In genomic region chr5:922745-923472, GRCh38 we compare ENCODE assay signal across 17 cellular contexts. TPM values are rescaled to one million over a fixed set of nuclear protein-coding genes. Genes with fewer than 3 reads are reported as not detected.
DNase-seq lines count a peak whose midpoint lies in the region; ATAC-seq, FAIRE-seq and TF ChIP-seq lines count a peak whose summit lies in the region.
"Had no signal": no experiment of that assay in that cellular context is flagged by ENCODE, and none has a peak within 500 bp of the region (broad histone marks: within the 10 kb centered on the region; RNA-seq: fewer than 3 reads in every experiment).

No MANE protein-coding gene starts in this region.

- peaks cover 19% of the 10 kb centered on the region for H3K27me3 Mint-ChIP-seq in activated T-helper 2 cell treated with anti-CD3 and anti-CD28 coated beads, Interferon-gamma antibody, Interleukin-2, Interleukin-4, amounts not matched to agents 10 μg/mL and 5 μg/mL and 100 μg/mL, durations not matched to agents 14 hours and 24 hours and 36 hours (ENCODE audit: low read depth)
- H3K27me3 Mint-ChIP-seq in naive thymus-derived CD8-positive, alpha-beta T cell = peaks cover 18 to 33% (median 30%) of the 10 kb centered on the region in 5 donors

- no peak overlapping the region for H3K4me2 ChIP-seq in A549
- H3K4me2 ChIP-seq: BLaER1 treated with 17β-estradiol and CSF1 and Interleukin-3, amounts not matched to agents 10 nM and 100 nM had no signal

- POLR2A ChIA-PET in A549 (lab: Yijun Ruan, JAX) = interaction anchor here (0.9 kb wide), 1 partner anchor 251 kb away, joined by 4 read pairs; no protein-coding TSS in a partner anchor
- POLR2A ChIA-PET in naive thymus-derived CD8-positive, alpha-beta T cell (lab: Charles Lee) = interaction anchor here (1.0 kb wide), 1 partner anchor 30 kb away, joined by 3 read pairs; the partner anchor contains the start of genes BRD9 and TRIP13

- ATAC-seq in A549 = peak; percentile 26 to 59; a peak in 5 of 6 replicates
- ATAC-seq in HG03025 (IDR thresholded peaks at IDR 0.05; ENCODE audit: low FRiP score, unreplicated experiment) = peak; percentile 7
- peak; percentile 25 for ATAC-seq in sciatic nerve
- ATAC-seq in naive thymus-derived CD8-positive, alpha-beta T cell = no peak

- H3K27ac ChIP-seq in A549 = peak overlapping the region in 1 of 2 experiments; percentile 65; a peak in 3 of 6 replicates
- H3K27ac ChIP-seq: BLaER1 treated with 17β-estradiol and CSF1 and Interleukin-3, amounts not matched to agents 10 nM and 100 nM; breast epithelium; lower lobe of right lung; pancreas; suprapubic skin had no signal

- H3K4me1 ChIP-seq in A549 = peaks cover 13% of the 10 kb centered on the region

- peak overlapping the region; percentile 4 for H3K27ac Mint-ChIP-seq in activated T-helper 2 cell treated with anti-CD3 and anti-CD28 coated beads, Interferon-gamma antibody, Interleukin-2, Interleukin-4, amounts not matched to agents 10 μg/mL and 5 μg/mL and 100 μg/mL, durations not matched to agents 14 hours and 24 hours and 36 hours
- no peak overlapping the region for H3K27ac Mint-ChIP-seq in naive thymus-derived CD8-positive, alpha-beta T cell
- H3K27ac Mint-ChIP-seq: activated naive CD4-positive, alpha-beta T cell treated with anti-CD3 and anti-CD28 coated beads, Interleukin-2, amount 50 U/mL, for 24 hours; nephron progenitor cell; stimulated activated naive B cell treated with anti-CD40 and anti-IgM and Interleukin-4, amounts not matched to agents 10 μg/mL and 1 μg/mL and 100 μg/mL, for 72 hours had no signal

- H3K9me3 Mint-ChIP-seq in activated T-helper 2 cell treated with anti-CD3 and anti-CD28 coated beads, Interferon-gamma antibody, Interleukin-2, Interleukin-4, amounts not matched to agents 10 μg/mL and 5 μg/mL and 100 μg/mL, durations not matched to agents 14 hours and 24 hours and 36 hours = no peaks in the 10 kb centered on the region
- H3K9me3 Mint-ChIP-seq in naive thymus-derived CD8-positive, alpha-beta T cell = no peaks in the 10 kb centered on the region
- H3K9me3 Mint-ChIP-seq: activated naive CD4-positive, alpha-beta T cell treated with anti-CD3 and anti-CD28 coated beads, Interleukin-2, amount 50 U/mL, for 24 hours; nephron progenitor cell; stimulated activated naive B cell treated with anti-CD40 and anti-IgM and Interleukin-4, amounts not matched to agents 10 μg/mL and 1 μg/mL and 100 μg/mL, for 72 hours had no signal

- H3K36me3 Mint-ChIP-seq in activated T-helper 2 cell treated with anti-CD3 and anti-CD28 coated beads, Interferon-gamma antibody, Interleukin-2, Interleukin-4, amounts not matched to agents 10 μg/mL and 5 μg/mL and 100 μg/mL, durations not matched to agents 14 hours and 24 hours and 36 hours (ENCODE audit: low read depth) = peaks cover 20% of the 10 kb centered on the region
- H3K36me3 Mint-ChIP-seq in naive thymus-derived CD8-positive, alpha-beta T cell = no peaks in the 10 kb centered on the region
- H3K36me3 Mint-ChIP-seq: activated naive CD4-positive, alpha-beta T cell treated with anti-CD3 and anti-CD28 coated beads, Interleukin-2, amount 50 U/mL, for 24 hours had no signal

- no peak overlapping the region for H3K4me3 ChIP-seq in A549
- H3K4me3 ChIP-seq: BLaER1 treated with 17β-estradiol and CSF1 and Interleukin-3, amounts not matched to agents 10 nM and 100 nM; breast epithelium; lower lobe of right lung; mucosa of descending colon; pancreas; suprapubic skin had no signal

- 88% methylated on average over 7 of the region's 12 CpGs for whole genome bisulfite sequencing in A549 (ENCODE audit: missing lambda C conversion rate)

- no peak for TF ChIP-seq CTCF in A549 (IDR thresholded peaks at IDR 0.05)

- no peak for TF ChIP-seq EP300 in A549 (IDR thresholded peaks at IDR 0.05)

- TF ChIP-seq RAD21 in A549 (conservative IDR thresholded peaks at IDR 0.05 in 1 of 2, IDR thresholded peaks at IDR 0.05 in 1 of 2) = no peak

- no peaks in the 10 kb centered on the region for H3K9me3 ChIP-seq in A549
- H3K9me3 ChIP-seq: breast epithelium, lower lobe of right lung, mucosa of descending colon, pancreas, suprapubic skin had no signal

- no peak for TF ChIP-seq POLR2A in A549 (IDR thresholded peaks at IDR 0.05; ENCODE audit: low read length)

- FAIRE-seq in A549 (lab: Jason Lieb, UNC) = no peak
- FAIRE-seq: keratinocyte, pancreas had no signal

- intact Hi-C loops in activated T-helper 2 cell treated with anti-CD3 and anti-CD28 coated beads, Interferon-gamma antibody, Interleukin-2, Interleukin-4, amounts not matched to agents 10 μg/mL and 5 μg/mL and 100 μg/mL, durations not matched to agents 14 hours and 24 hours and 36 hours (cut with micrococcal nuclease) = loop anchor here (1.0 to 10.0 kb wide), 3 partner anchors 88 to 722 kb away; no protein-coding TSS in a partner anchor
- intact Hi-C loops in sciatic nerve (cut with DNase I) = loop anchor here (10.0 kb wide), 1 partner anchor 222 kb away; no protein-coding TSS in a partner anchor

- peaks cover 21% of the 10 kb centered on the region for H3K4me1 Mint-ChIP-seq in activated T-helper 2 cell treated with anti-CD3 and anti-CD28 coated beads, Interferon-gamma antibody, Interleukin-2, Interleukin-4, amounts not matched to agents 10 μg/mL and 5 μg/mL and 100 μg/mL, durations not matched to agents 14 hours and 24 hours and 36 hours (ENCODE audit: low read depth)
- peaks cover 4 to 10% (median 8%) of the 10 kb centered on the region in 4 donors for H3K4me1 Mint-ChIP-seq in naive thymus-derived CD8-positive, alpha-beta T cell
- H3K4me1 Mint-ChIP-seq: activated naive CD4-positive, alpha-beta T cell treated with anti-CD3 and anti-CD28 coated beads, Interleukin-2, amount 50 U/mL, for 24 hours had no signal

- CTCF ChIA-PET in A549 (lab: Yijun Ruan, JAX) = interaction anchor here (0.6 to 6.3 kb wide), 44 partner anchors 9 to 722 kb away, joined by 3 to 82 read pairs (median 6); partner anchors contain the start of gene NKD2

- no peak overlapping the region for H3K4me3 Mint-ChIP-seq in activated T-helper 2 cell treated with anti-CD3 and anti-CD28 coated beads, Interferon-gamma antibody, Interleukin-2, Interleukin-4, amounts not matched to agents 10 μg/mL and 5 μg/mL and 100 μg/mL, durations not matched to agents 14 hours and 24 hours and 36 hours (ENCODE audit: low read depth)
- no peak overlapping the region for H3K4me3 Mint-ChIP-seq in naive thymus-derived CD8-positive, alpha-beta T cell
- H3K4me3 Mint-ChIP-seq: activated naive CD4-positive, alpha-beta T cell treated with anti-CD3 and anti-CD28 coated beads, Interleukin-2, amount 50 U/mL, for 24 hours; nephron progenitor cell; stimulated activated naive B cell treated with anti-CD40 and anti-IgM and Interleukin-4, amounts not matched to agents 10 μg/mL and 1 μg/mL and 100 μg/mL, for 72 hours had no signal

- in situ Hi-C loops in G401 (cut with HindIII; ENCODE audit: low sequenced_read_pairs) = loop anchor here (25.0 kb wide), 1 partner anchor 261 kb away; no protein-coding TSS in a partner anchor

- DNase-seq in A549 (ENCODE audit: low read depth in 1 of 2, low spot score in 1 of 2) = no peak
- DNase-seq in activated T-helper 2 cell treated with anti-CD3 and anti-CD28 coated beads, Interferon-gamma antibody, Interleukin-2, Interleukin-4, amounts not matched to agents 10 μg/mL and 5 μg/mL and 100 μg/mL, durations not matched to agents 14 hours and 24 hours and 36 hours (ENCODE audit: low spot score) = no peak
- peak; percentile 48 for DNase-seq in sciatic nerve (ENCODE audit: low spot score)
- DNase-seq in NK-92 treated with Interleukin-12 subunit alpha and Interleukin-12 subunit beta, amount 100 ng/mL, for 24 hours (lab: John Stamatoyannopoulos, UW) = no peak
- no peak for DNase-seq in G401 (ENCODE audit: low spot score)
- no peak for DNase-seq in naive thymus-derived CD8-positive, alpha-beta T cell

TF ChIP-seq in A549, 52 proteins besides CTCF, POLR2A, EP300 and RAD21 (continues in another document):
- no peak for TF ChIP-seq TP53 (CRISPR knock-in tag; IDR thresholded peaks at IDR 0.05)
- no peak for TF ChIP-seq MAFK (IDR thresholded peaks at IDR 0.05; ENCODE audit: partially characterized antibody)
- no peak for TF ChIP-seq HEYL (CRISPR knock-in tag; IDR thresholded peaks at IDR 0.05)
- TF ChIP-seq USF2 (IDR thresholded peaks at IDR 0.05) = no peak
- TF ChIP-seq KDM5A (IDR thresholded peaks at IDR 0.05) = no peak
- no peak for TF ChIP-seq RARB (CRISPR knock-in tag; IDR thresholded peaks at IDR 0.05)

RNA-seq across cellular contexts. Expression of gene TRIP13, which starts 30.2 kb away (rescaled TPM):
- polyA plus RNA-seq in A549 (2011; rRNA removed) = 62.4 and 82.4 TPM in 2 replicates
- polyA plus RNA-seq in A549 (2012; cell fraction: cytosol; rRNA removed) = 42.1 and 48.3 TPM in 2 replicates
- 32.4 and 42.7 TPM in 2 replicates for polyA plus RNA-seq in A549 (2012; cell fraction: nucleus; rRNA removed)
- 54.0 to 60.2 TPM (median 54.6 TPM) in 3 replicates for polyA plus RNA-seq in A549 (2017; fragmentation: RNase III; extraction: RNeasy Plus Mini Kit Qiagen cat#74134 plus additional on column Dnase treatment)
- 30.4 and 32.2 TPM in 2 replicates for polyA minus RNA-seq in A549 (2011; rRNA and poly(A)+ RNA removed)
- total RNA-seq in activated T-helper 2 cell treated with anti-CD3 and anti-CD28 coated beads, Interferon-gamma antibody, Interleukin-2, Interleukin-4, amounts not matched to agents 10 μg/mL and 5 μg/mL and 100 μg/mL, durations not matched to agents 14 hours and 24 hours and 36 hours = 36.6 and 37.6 TPM in 2 replicates
- total RNA-seq in sciatic nerve = 0.89 TPM
- total RNA-seq in G401 (2014; rRNA removed; shearing (Covaris generic)) = 61.0 and 67.2 TPM in 2 replicates
- under 1 TPM; 0.55 to 0.60 TPM for total RNA-seq in naive thymus-derived CD8-positive, alpha-beta T cell
- 1 to 10 TPM in 2 of 3 donors, under 1 TPM in 1; 0.75 to 1.5 (median 1.1) TPM for polyA plus RNA-seq in naive thymus-derived CD8-positive, alpha-beta T cell

RNA-seq across cellular contexts. Expression of gene BRD9, which starts 30.3 kb away (rescaled TPM):
- 11.6 and 15.8 TPM in 2 replicates for polyA plus RNA-seq in A549 (2011; rRNA removed)
- polyA plus RNA-seq in A549 (2012; cell fraction: cytosol; rRNA removed) = 13.1 and 14.0 TPM in 2 replicates
- 48.6 and 72.1 TPM in 2 replicates for polyA plus RNA-seq in A549 (2012; cell fraction: nucleus; rRNA removed)
- 28.9 to 31.0 TPM (median 29.6 TPM) in 3 replicates for polyA plus RNA-seq in A549 (2017; fragmentation: RNase III; extraction: RNeasy Plus Mini Kit Qiagen cat#74134 plus additional on column Dnase treatment)
- polyA minus RNA-seq in A549 (2011; rRNA and poly(A)+ RNA removed) = 19.2 and 25.4 TPM in 2 replicates
- total RNA-seq in activated T-helper 2 cell treated with anti-CD3 and anti-CD28 coated beads, Interferon-gamma antibody, Interleukin-2, Interleukin-4, amounts not matched to agents 10 μg/mL and 5 μg/mL and 100 μg/mL, durations not matched to agents 14 hours and 24 hours and 36 hours = 72.9 and 73.2 TPM in 2 replicates
- 38.5 TPM for total RNA-seq in sciatic nerve
- 47.8 and 68.7 TPM in 2 replicates for total RNA-seq in G401 (2014; rRNA removed; shearing (Covaris generic))
- 10 to 100 TPM; 77.9 to 79.4 TPM for total RNA-seq in naive thymus-derived CD8-positive, alpha-beta T cell
- polyA plus RNA-seq in naive thymus-derived CD8-positive, alpha-beta T cell = 10 to 100 TPM; 10.4 to 15.4 (median 11.5) TPM

Comparison
In these comparisons a context has a peak if more than half of its experiments do, and no peak if none do; other contexts are left out.
1. ATAC-seq: peak in A549 (2 of 2), HG03025 (single experiment) and sciatic nerve (single experiment); none in naive thymus-derived CD8-positive, alpha-beta T cell (0 of 2).
2. RNA of gene TRIP13, which starts 30.2 kb away (total RNA-seq): 61.0 to 67.2 TPM in G401 and 36.6 to 37.6 TPM in activated T-helper 2 cell treated with anti-CD3 and anti-CD28 coated beads, Interferon-gamma antibody, Interleukin-2, Interleukin-4, amounts not matched to agents 10 μg/mL and 5 μg/mL and 100 μg/mL, durations not matched to agents 14 hours and 24 hours and 36 hours; 0.89 TPM in sciatic nerve (single experiment) and 0.55 to 0.60 TPM in naive thymus-derived CD8-positive, alpha-beta T cell; every median in the first group is over 10 times any median in the second.